1 cellular context compared by ENCODE assay signal in the genomic region with DNA sequence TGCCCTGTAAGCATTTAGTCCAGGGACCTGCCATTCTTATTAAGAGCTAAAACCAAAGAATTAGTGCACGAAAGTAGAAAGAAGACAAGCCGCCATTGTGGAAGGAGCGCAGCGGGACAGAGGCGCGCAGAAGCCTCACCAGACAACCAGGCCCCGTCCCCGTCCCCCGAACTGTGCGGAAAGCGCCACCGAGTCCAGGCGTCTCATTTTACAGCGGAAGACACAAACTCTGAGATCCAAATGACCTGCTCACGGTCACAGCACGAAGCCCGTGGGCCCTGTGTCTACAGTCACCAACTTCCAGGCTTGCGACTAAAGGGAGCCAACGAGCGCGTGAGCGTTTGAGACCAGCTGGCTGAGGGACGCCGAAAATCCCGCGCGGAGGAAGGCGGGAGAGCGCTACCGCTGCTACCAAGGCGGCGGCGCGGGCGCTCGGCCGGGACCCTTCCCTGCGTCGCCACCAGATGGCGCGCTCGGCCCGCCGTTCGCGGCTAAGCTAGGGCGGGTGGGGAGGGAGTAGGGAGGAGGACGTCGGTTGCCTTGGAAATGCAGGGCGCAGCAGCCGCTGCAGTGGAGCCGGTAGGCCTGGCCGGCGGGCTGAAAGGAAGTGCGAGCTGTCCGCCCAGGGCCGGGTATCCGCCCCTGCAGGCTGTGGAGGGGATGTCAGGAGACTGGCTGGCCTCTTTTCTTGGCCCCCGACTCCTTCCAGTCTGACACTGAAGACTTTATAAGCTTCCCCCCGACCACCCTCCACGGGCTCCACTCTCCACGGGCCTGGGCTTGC.
TF ChIP-seq lines count a peak whose summit lies in the region.

No MANE protein-coding gene starts in this region.

TF ChIP-seq in WTC11, 78 proteins besides CTCF, POLR2A, EP300 and RAD21 (continued from another document and continues in another):
- TF ChIP-seq, protein P1, sequence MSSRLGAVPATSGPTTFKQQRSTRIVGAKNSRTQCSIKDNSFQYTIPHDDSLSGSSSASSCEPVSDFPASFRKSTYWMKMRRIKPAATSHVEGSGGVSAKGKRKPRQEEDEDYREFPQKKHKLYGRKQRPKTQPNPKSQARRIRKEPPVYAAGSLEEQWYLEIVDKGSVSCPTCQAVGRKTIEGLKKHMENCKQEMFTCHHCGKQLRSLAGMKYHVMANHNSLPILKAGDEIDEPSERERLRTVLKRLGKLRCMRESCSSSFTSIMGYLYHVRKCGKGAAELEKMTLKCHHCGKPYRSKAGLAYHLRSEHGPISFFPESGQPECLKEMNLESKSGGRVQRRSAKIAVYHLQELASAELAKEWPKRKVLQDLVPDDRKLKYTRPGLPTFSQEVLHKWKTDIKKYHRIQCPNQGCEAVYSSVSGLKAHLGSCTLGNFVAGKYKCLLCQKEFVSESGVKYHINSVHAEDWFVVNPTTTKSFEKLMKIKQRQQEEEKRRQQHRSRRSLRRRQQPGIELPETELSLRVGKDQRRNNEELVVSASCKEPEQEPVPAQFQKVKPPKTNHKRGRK (CRISPR knock-in tag; IDR thresholded peaks at IDR 0.05; ENCODE audit: borderline replicate concordance) = no peak
- TF ChIP-seq, protein P2, sequence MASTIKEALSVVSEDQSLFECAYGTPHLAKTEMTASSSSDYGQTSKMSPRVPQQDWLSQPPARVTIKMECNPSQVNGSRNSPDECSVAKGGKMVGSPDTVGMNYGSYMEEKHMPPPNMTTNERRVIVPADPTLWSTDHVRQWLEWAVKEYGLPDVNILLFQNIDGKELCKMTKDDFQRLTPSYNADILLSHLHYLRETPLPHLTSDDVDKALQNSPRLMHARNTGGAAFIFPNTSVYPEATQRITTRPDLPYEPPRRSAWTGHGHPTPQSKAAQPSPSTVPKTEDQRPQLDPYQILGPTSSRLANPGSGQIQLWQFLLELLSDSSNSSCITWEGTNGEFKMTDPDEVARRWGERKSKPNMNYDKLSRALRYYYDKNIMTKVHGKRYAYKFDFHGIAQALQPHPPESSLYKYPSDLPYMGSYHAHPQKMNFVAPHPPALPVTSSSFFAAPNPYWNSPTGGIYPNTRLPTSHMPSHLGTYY (CRISPR knock-in tag; IDR thresholded peaks at IDR 0.05) = no peak
- peak; percentile 73 for TF ChIP-seq TEAD1 (CRISPR knock-in tag; IDR thresholded peaks at IDR 0.05)
- no peak for TF ChIP-seq NR1H2 (CRISPR knock-in tag; IDR thresholded peaks at IDR 0.05)
- TF ChIP-seq, protein P3, sequence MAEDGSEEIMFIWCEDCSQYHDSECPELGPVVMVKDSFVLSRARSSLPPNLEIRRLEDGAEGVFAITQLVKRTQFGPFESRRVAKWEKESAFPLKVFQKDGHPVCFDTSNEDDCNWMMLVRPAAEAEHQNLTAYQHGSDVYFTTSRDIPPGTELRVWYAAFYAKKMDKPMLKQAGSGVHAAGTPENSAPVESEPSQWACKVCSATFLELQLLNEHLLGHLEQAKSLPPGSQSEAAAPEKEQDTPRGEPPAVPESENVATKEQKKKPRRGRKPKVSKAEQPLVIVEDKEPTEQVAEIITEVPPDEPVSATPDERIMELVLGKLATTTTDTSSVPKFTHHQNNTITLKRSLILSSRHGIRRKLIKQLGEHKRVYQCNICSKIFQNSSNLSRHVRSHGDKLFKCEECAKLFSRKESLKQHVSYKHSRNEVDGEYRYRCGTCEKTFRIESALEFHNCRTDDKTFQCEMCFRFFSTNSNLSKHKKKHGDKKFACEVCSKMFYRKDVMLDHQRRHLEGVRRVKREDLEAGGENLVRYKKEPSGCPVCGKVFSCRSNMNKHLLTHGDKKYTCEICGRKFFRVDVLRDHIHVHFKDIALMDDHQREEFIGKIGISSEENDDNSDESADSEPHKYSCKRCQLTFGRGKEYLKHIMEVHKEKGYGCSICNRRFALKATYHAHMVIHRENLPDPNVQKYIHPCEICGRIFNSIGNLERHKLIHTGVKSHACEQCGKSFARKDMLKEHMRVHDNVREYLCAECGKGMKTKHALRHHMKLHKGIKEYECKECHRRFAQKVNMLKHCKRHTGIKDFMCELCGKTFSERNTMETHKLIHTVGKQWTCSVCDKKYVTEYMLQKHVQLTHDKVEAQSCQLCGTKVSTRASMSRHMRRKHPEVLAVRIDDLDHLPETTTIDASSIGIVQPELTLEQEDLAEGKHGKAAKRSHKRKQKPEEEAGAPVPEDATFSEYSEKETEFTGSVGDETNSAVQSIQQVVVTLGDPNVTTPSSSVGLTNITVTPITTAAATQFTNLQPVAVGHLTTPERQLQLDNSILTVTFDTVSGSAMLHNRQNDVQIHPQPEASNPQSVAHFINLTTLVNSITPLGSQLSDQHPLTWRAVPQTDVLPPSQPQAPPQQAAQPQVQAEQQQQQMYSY (CRISPR knock-in tag; IDR thresholded peaks at IDR 0.05) = no peak
- TF ChIP-seq, protein P4, sequence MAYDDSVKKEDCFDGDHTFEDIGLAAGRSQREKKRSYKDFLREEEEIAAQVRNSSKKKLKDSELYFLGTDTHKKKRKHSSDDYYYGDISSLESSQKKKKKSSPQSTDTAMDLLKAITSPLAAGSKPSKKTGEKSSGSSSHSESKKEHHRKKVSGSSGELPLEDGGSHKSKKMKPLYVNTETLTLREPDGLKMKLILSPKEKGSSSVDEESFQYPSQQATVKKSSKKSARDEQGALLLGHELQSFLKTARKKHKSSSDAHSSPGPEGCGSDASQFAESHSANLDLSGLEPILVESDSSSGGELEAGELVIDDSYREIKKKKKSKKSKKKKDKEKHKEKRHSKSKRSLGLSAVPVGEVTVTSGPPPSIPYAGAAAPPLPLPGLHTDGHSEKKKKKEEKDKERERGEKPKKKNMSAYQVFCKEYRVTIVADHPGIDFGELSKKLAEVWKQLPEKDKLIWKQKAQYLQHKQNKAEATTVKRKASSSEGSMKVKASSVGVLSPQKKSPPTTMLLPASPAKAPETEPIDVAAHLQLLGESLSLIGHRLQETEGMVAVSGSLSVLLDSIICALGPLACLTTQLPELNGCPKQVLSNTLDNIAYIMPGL (CRISPR knock-in tag; IDR thresholded peaks at IDR 0.05) = peak; percentile 96
- TF ChIP-seq, protein P5, sequence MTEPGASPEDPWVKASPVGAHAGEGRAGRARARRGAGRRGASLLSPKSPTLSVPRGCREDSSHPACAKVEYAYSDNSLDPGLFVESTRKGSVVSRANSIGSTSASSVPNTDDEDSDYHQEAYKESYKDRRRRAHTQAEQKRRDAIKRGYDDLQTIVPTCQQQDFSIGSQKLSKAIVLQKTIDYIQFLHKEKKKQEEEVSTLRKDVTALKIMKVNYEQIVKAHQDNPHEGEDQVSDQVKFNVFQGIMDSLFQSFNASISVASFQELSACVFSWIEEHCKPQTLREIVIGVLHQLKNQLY (CRISPR knock-in tag; IDR thresholded peaks at IDR 0.05) = no peak
- TF ChIP-seq ZMAT4 (CRISPR knock-in tag; IDR thresholded peaks at IDR 0.05) = no peak
- peak; percentile 76; the same call in 1 of the 2 replicates for TF ChIP-seq ESRRA (CRISPR knock-in tag; IDR thresholded peaks at IDR 0.05; ENCODE audit: borderline replicate concordance)
- no peak for TF ChIP-seq ATF6 (CRISPR knock-in tag; IDR thresholded peaks at IDR 0.05)
- no peak for TF ChIP-seq ZNF396 (CRISPR knock-in tag; IDR thresholded peaks at IDR 0.05; ENCODE audit: borderline replicate concordance)
- peak; percentile 81; the same call in 1 of the 2 replicates for TF ChIP-seq ZBTB21 (CRISPR knock-in tag; IDR thresholded peaks at IDR 0.05; ENCODE audit: borderline replicate concordance)
- no peak for TF ChIP-seq RELA (CRISPR knock-in tag; IDR thresholded peaks at IDR 0.05; ENCODE audit: borderline replicate concordance)
- TF ChIP-seq USF1 (CRISPR knock-in tag; IDR thresholded peaks at IDR 0.05) = peak; percentile 58; the same call in 1 of the 2 replicates
- no peak for TF ChIP-seq FOXJ3 (CRISPR knock-in tag; IDR thresholded peaks at IDR 0.05; ENCODE audit: borderline replicate concordance)
- TF ChIP-seq MXD4 (CRISPR knock-in tag; IDR thresholded peaks at IDR 0.05; ENCODE audit: borderline replicate concordance) = no peak
- no peak for TF ChIP-seq CDX4 (CRISPR knock-in tag; IDR thresholded peaks at IDR 0.05; ENCODE audit: borderline replicate concordance)
- 0 out of 2 replicates have a peak, but pooled peaks have one; percentile 48 for TF ChIP-seq CREB1 (CRISPR knock-in tag; IDR thresholded peaks at IDR 0.05)
- TF ChIP-seq ZNF532 (CRISPR knock-in tag; IDR thresholded peaks at IDR 0.05; ENCODE audit: borderline replicate concordance) = no peak
- TF ChIP-seq ZNF263 (CRISPR knock-in tag; IDR thresholded peaks at IDR 0.05; ENCODE audit: low read depth) = no peak
- TF ChIP-seq FOXK1 (CRISPR knock-in tag; IDR thresholded peaks at IDR 0.05) = peak; percentile 61; the same call in 1 of the 2 replicates
- TF ChIP-seq CBFB (CRISPR knock-in tag; IDR thresholded peaks at IDR 0.05; ENCODE audit: low read depth) = no peak
- TF ChIP-seq ARID4B (CRISPR knock-in tag; IDR thresholded peaks at IDR 0.05; ENCODE audit: borderline replicate concordance) = peak; percentile 90
- TF ChIP-seq OVOL2 (CRISPR knock-in tag; IDR thresholded peaks at IDR 0.05; ENCODE audit: borderline replicate concordance) = no peak
- TF ChIP-seq KAT7 (CRISPR knock-in tag; IDR thresholded peaks at IDR 0.05; ENCODE audit: borderline replicate concordance) = no peak
